In the genomic region with DNA sequence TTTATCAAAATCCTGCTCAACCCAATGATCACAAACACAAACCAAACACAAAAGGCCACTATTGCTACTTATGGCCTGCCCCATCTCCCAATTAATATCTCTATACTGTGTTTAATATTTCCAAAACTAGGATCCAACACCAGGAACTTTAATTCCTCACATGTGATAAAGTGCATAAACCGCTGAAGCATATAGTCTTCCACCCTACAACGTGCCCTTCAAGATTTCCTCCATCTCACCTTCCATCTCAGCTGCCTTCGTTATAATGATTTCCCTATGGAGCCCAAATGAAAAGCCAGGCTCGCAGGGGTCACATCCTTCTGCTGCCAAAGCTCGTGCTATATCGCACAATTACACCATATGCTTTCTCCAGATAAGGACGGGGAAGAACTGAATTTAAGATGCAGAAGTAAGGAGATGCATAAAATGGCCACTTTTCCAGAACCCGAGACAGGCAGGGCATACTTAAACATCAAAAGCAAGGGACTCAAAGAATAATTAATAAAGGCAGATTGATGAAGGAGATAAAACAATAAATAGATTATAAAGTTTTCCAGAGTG, we compare ENCODE assay signal across 9 cellular contexts. TPM values are rescaled to one million over a fixed set of nuclear protein-coding genes. Genes with fewer than 3 reads are reported as not detected.
DNase-seq lines count a peak whose midpoint lies in the region; ATAC-seq, FAIRE-seq and TF ChIP-seq lines count a peak whose summit lies in the region.
"Had no signal": no experiment of that assay in that cellular context is flagged by ENCODE, and none has a peak within 500 bp of the region (broad histone marks: within the 10 kb centered on the region; RNA-seq: fewer than 3 reads in every experiment).

No MANE protein-coding gene starts in this region.

- H3K27me3 Mint-ChIP-seq in CD8-positive, alpha-beta T cell (ENCODE audit: low read depth): peaks cover 38% of the 10 kb centered on the region
- peaks cover 41 to 55% of the 10 kb centered on the region in 2 donors for H3K27me3 Mint-ChIP-seq in natural killer cell (ENCODE audit: low read depth in 2 of 2)

- ATAC-seq in CD8-positive, alpha-beta T cell: no peak
- ATAC-seq in natural killer cell (no peak), HG02884 (IDR thresholded peaks at IDR 0.05; ENCODE audit: unreplicated experiment) (no peak)

- intact Hi-C loops in CD8-positive, alpha-beta T cell (cut with DNase I, micrococcal nuclease): no loop called here
- intact Hi-C loops in natural killer cell (cut with micrococcal nuclease): loop anchor here (10.0 kb wide), 1 partner anchor 64 kb away; no protein-coding TSS in a partner anchor

- no peak for DNase-seq in CD8-positive, alpha-beta T cell
- DNase-seq in bronchial epithelial cell (ENCODE audit: low read depth) (no peak), natural killer cell (no peak), COLO668 (lab: John Stamatoyannopoulos, UW; ENCODE audit: unreplicated experiment) (no peak), Ammon's horn (ENCODE audit: low spot score) (no peak), D721Med (ENCODE audit: insufficient read length, low spot score) (no peak)
- DNase-seq: Karpas-422 had no signal

- H3K27me3 ChIP-seq in CD8-positive, alpha-beta T cell (ENCODE audit: insufficient read depth, low read length): peaks cover 8% of the 10 kb centered on the region
- H3K27me3 ChIP-seq in HUES64 (ENCODE audit: insufficient read depth, low read length) (no peaks in the 10 kb centered on the region), bronchial epithelial cell (ENCODE audit: control insufficient read depth, insufficient read depth, low read length) (no peaks in the 10 kb centered on the region)

- FAIRE-seq in bronchial epithelial cell (lab: Jason Lieb, UNC) (no peak), D721Med (lab: Jason Lieb, UNC) (no peak)

- H3K4me1 ChIP-seq in CD8-positive, alpha-beta T cell (ENCODE audit: insufficient read depth, low read length): peaks cover 5% of the 10 kb centered on the region
- H3K4me1 ChIP-seq in HUES64 (ENCODE audit: insufficient read depth, low read length): peaks cover 32% of the 10 kb centered on the region

- 31% methylated on average over 7 of the region's 8 CpGs for WGBS in HUES64

- no peak for TF ChIP-seq CTCF in CD8-positive, alpha-beta T cell (IDR thresholded peaks at IDR 0.05)
- TF ChIP-seq CTCF in bronchial epithelial cell (IDR thresholded peaks at IDR 0.05; ENCODE audit: insufficient read depth, low read length, severe bottlenecking): no peak
- no peak for TF ChIP-seq CTCF in natural killer cell (IDR thresholded peaks at IDR 0.05)
- TF ChIP-seq CTCF in D721Med (IDR thresholded peaks at IDR 0.05; ENCODE audit: insufficient read depth, missing control alignments): no peak

- H3K36me3 ChIP-seq in CD8-positive, alpha-beta T cell (ENCODE audit: insufficient read depth, low read length): no peaks in the 10 kb centered on the region
- H3K36me3 ChIP-seq in HUES64 (ENCODE audit: insufficient read depth, low read length): 0 out of 2 replicates have a peak, but pooled peaks cover 5% of the 10 kb centered on the region
- H3K36me3 ChIP-seq in bronchial epithelial cell (ENCODE audit: control insufficient read depth, insufficient read depth, low read length): no peaks in the 10 kb centered on the region

- CTCF ChIA-PET in CD8-positive, alpha-beta T cell (lab: Charles Lee): no interaction called here

- peaks cover 4% of the 10 kb centered on the region for H3K36me3 Mint-ChIP-seq in CD8-positive, alpha-beta T cell
- H3K36me3 Mint-ChIP-seq in natural killer cell: no peaks in the 10 kb centered on the region

- H3K9me3 Mint-ChIP-seq in CD8-positive, alpha-beta T cell: no peaks in the 10 kb centered on the region
- no peaks in the 10 kb centered on the region for H3K9me3 Mint-ChIP-seq in natural killer cell

- no peak overlapping the region for H3K4me3 ChIP-seq in CD8-positive, alpha-beta T cell (ENCODE audit: low read depth, low read length)
- H3K4me3 ChIP-seq in HUES64 (ENCODE audit: low read length): peak overlapping the region; percentile 93
- peak overlapping the region; percentile 2 for H3K4me3 ChIP-seq in bronchial epithelial cell (ENCODE audit: low read depth, low read length)

- peak overlapping the region; percentile 13 for H3K4me3 Mint-ChIP-seq in CD8-positive, alpha-beta T cell
- peak overlapping the region; percentile 67 for H3K4me3 Mint-ChIP-seq in natural killer cell

- no peak overlapping the region for H3K27ac Mint-ChIP-seq in CD8-positive, alpha-beta T cell
- no peak overlapping the region for H3K27ac Mint-ChIP-seq in natural killer cell

- H3K9ac ChIP-seq in HUES64 (ENCODE audit: low read depth, low read length): peak overlapping the region; percentile 96; the same call in 1 of the 2 replicates

- no peak overlapping the region for H3K27ac ChIP-seq in CD8-positive, alpha-beta T cell (ENCODE audit: low read depth, low read length)
- no peak overlapping the region for H3K27ac ChIP-seq in HUES64 (ENCODE audit: low read depth, low read length)

- POLR2A ChIA-PET in CD8-positive, alpha-beta T cell (lab: Charles Lee): no interaction called here

- no peaks in the 10 kb centered on the region for H3K9me3 ChIP-seq in CD8-positive, alpha-beta T cell (ENCODE audit: low read length)
- no peaks in the 10 kb centered on the region for H3K9me3 ChIP-seq in HUES64 (ENCODE audit: insufficient read depth, low read depth, low read length)

- peaks cover 15% of the 10 kb centered on the region for H3K4me1 Mint-ChIP-seq in CD8-positive, alpha-beta T cell (ENCODE audit: low read depth)
- peaks cover 0 to 17% of the 10 kb centered on the region in 2 donors for H3K4me1 Mint-ChIP-seq in natural killer cell

RNA-seq across cellular contexts. Expression of gene MYH10, which starts 1.8 kb away (rescaled TPM):
- 1 to 10 TPM in 1 of 2 experiments, under 1 TPM in 1; 0.89 to 1.1 TPM for total RNA-seq in CD8-positive, alpha-beta T cell
- polyA plus RNA-seq in HUES64 (2013, experiment 1 of 2): 130 TPM
- polyA plus RNA-seq in HUES64 (2013, experiment 2 of 2): 135 TPM
- 28.5 and 31.6 TPM in 2 replicates for total RNA-seq in bronchial epithelial cell
- total RNA-seq in natural killer cell: 1 to 10 TPM in 2 of 3 donors, under 1 TPM in 1; 0.28 to 1.5 (median 1.0) TPM

Comparison
In these comparisons a context has a peak if more than half of its experiments do, and no peak if none do; other contexts are left out.
1. RNA of gene MYH10, which starts 1.8 kb away (total RNA-seq): 28.5 to 31.6 TPM in bronchial epithelial cell; 0.89 to 1.1 TPM in CD8-positive, alpha-beta T cell and 0.28 to 1.5 TPM in natural killer cell; every median in the first group is over 10 times any median in the second.